7 cellular contexts compared by ENCODE assay signal in the genomic region with DNA sequence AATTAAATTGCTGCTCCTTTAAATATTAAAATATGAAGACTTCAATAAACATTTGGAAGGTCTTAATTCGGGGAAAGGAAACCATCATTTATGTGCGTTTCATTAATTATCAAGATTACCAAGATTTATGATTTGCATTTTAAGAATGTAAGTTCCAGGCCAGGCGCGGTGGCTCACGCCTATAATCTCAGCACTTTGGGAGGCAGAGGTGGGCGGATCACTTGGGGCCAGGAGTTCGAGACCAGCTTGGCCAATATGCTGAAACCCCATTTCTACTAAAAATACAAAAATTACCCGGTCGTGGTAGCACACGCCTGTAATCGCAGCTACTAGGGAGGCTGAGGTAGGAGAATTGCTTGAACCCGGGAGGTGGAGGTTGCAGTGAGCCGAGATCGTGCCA. TPM values are rescaled to one million over a fixed set of nuclear protein-coding genes. Genes with fewer than 3 reads are reported as not detected.
DNase-seq lines count a peak whose midpoint lies in the region; ATAC-seq and TF ChIP-seq lines count a peak whose summit lies in the region.
"Not testable (repeated sequence)": the region's sequence is repeated elsewhere in the genome, so short reads cannot be mapped to it uniquely, and the experiment has no call there.

No MANE protein-coding gene starts in this region.

- TF ChIP-seq CTCF in Caco-2 (IDR thresholded peaks at IDR 0.05; ENCODE audit: insufficient read depth in 1 of 2, low read depth in 1 of 2, low read length in 1 of 2, severe bottlenecking in 1 of 2, unreplicated experiment in 1 of 2); brain microvascular endothelial cell (IDR thresholded peaks at IDR 0.05; ENCODE audit: low read depth, low read length, missing control alignments); foreskin keratinocyte (conservative IDR thresholded peaks at IDR 0.05); progenitor cell of endocrine pancreas (IDR thresholded peaks at IDR 0.05; ENCODE audit: unreplicated experiment): not testable (repeated sequence)

- BruUV-seq in Caco-2 (replicated peaks; lab: Mats Ljungman, UMichigan) = not testable (repeated sequence)

- peak overlapping the region; percentile 94 for H3K4me3 Mint-ChIP-seq in Caco-2 (ENCODE audit: unreplicated experiment)
- not testable (repeated sequence) for H3K4me3 Mint-ChIP-seq in activated CD4-positive, alpha-beta T cell treated with anti-CD3 and anti-CD28 coated beads for 36 hours
- peak overlapping the region; percentile 14 for H3K4me3 Mint-ChIP-seq in progenitor cell of endocrine pancreas (ENCODE audit: low read depth)

- H3K27ac ChIP-seq in brain microvascular endothelial cell = peak overlapping the region; percentile 98
- H3K27ac ChIP-seq in foreskin keratinocyte = peak overlapping the region; percentile 27
- peak overlapping the region; percentile 99 for H3K27ac ChIP-seq in mesodermal cell (ENCODE audit: low read depth, low read length, severe bottlenecking)

- POLR2A ChIA-PET in Caco-2 (lab: Charles Lee) = interaction anchor here (0.6 to 1.9 kb wide), 8 partner anchors 8 to 41 kb away, joined by 3 to 25 read pairs (median 8); no protein-coding TSS in a partner anchor
- POLR2A ChIA-PET in activated CD4-positive, alpha-beta T cell treated with anti-CD3 and anti-CD28 coated beads for 36 hours (lab: Charles Lee) = interaction anchor here (0.8 to 1.3 kb wide), 2 partner anchors 21 to 136 kb away, joined by 3 to 4 read pairs; no protein-coding TSS in a partner anchor

- DNase-seq in Caco-2; activated CD4-positive, alpha-beta T cell treated with anti-CD3 and anti-CD28 coated beads for 36 hours; brain microvascular endothelial cell; foreskin keratinocyte; progenitor cell of endocrine pancreas (ENCODE audit: low spot score, unreplicated experiment): not testable (repeated sequence)
- peak; percentile 12 for DNase-seq in NCI-H69 (lab: John Stamatoyannopoulos, UW)

- not testable (repeated sequence) for H3K27me3 ChIP-seq in Caco-2 (replicated peaks; ENCODE audit: control insufficient read depth, insufficient read depth, low read length); brain microvascular endothelial cell (replicated peaks); foreskin keratinocyte

- CTCF ChIA-PET in Caco-2 (lab: Charles Lee) = interaction anchor here (1.2 to 1.5 kb wide), 2 partner anchors 29 to 41 kb away, joined by 5 to 8 read pairs; no protein-coding TSS in a partner anchor
- CTCF ChIA-PET in activated CD4-positive, alpha-beta T cell treated with anti-CD3 and anti-CD28 coated beads for 36 hours (lab: Charles Lee) = interaction anchor here (0.5 to 2.2 kb wide), 12 partner anchors 8 to 606 kb away, joined by 3 to 11 read pairs (median 5); no protein-coding TSS in a partner anchor

- H3K27ac Mint-ChIP-seq in Caco-2 (ENCODE audit: unreplicated experiment) (peak overlapping the region; percentile 97), progenitor cell of endocrine pancreas (peak overlapping the region; percentile 56)
- peak overlapping the region; percentile 19 for H3K27ac Mint-ChIP-seq in activated CD4-positive, alpha-beta T cell treated with anti-CD3 and anti-CD28 coated beads for 36 hours

- WGBS in mesodermal cell (ENCODE audit: insufficient coverage in 2 of 2), 2 experiments = 90 to 97% methylated on average over 4 to 5 of the region's 14 CpGs

- not testable (repeated sequence) for H3K9me3 ChIP-seq in Caco-2; mesodermal cell (ENCODE audit: control insufficient read depth, low read length)

- H3K4me1 ChIP-seq in Caco-2 (peaks cover 37% of the 10 kb centered on the region), foreskin keratinocyte (peaks cover 39% of the 10 kb centered on the region), mesodermal cell (ENCODE audit: control insufficient read depth, insufficient read depth, low read length, poor library complexity, severe bottlenecking) (peaks cover 21% of the 10 kb centered on the region)

- intact Hi-C loops in Caco-2 (cut with micrococcal nuclease; ENCODE audit: unreplicated experiment) = loop anchor here (1.0 kb wide), 5 partner anchors 8 to 177 kb away; partner anchors contain the start of gene ITGB1
- intact Hi-C loops in activated CD4-positive, alpha-beta T cell treated with anti-CD3 and anti-CD28 coated beads for 36 hours (cut with DNase I, micrococcal nuclease) = loop anchor here (1.0 to 2.0 kb wide), 4 partner anchors 20 to 29 kb away; partner anchors contain the start of gene ITGB1 (in 1 of the 2)

- in situ Hi-C loops in brain microvascular endothelial cell (cut with HindIII; ENCODE audit: low pct_ligation_motif_present, low sequenced_read_pairs) = not testable (repeated sequence)

- peaks cover 27% of the 10 kb centered on the region for H3K4me1 Mint-ChIP-seq in Caco-2 (ENCODE audit: low read depth, unreplicated experiment)
- peaks cover 29% of the 10 kb centered on the region for H3K4me1 Mint-ChIP-seq in activated CD4-positive, alpha-beta T cell treated with anti-CD3 and anti-CD28 coated beads for 36 hours
- H3K4me1 Mint-ChIP-seq in progenitor cell of endocrine pancreas (ENCODE audit: low read depth) = peaks cover 41% of the 10 kb centered on the region

- peak overlapping the region; percentile 41 for H3K4me3 ChIP-seq in Caco-2 (ENCODE audit: low read depth, low read length)
- not testable (repeated sequence) for H3K4me3 ChIP-seq in brain microvascular endothelial cell (ENCODE audit: low read depth, low read length); mesodermal cell (ENCODE audit: extremely low read depth, insufficient read depth, low read length, poor library complexity, severe bottlenecking)

- not testable (repeated sequence) for H3K36me3 ChIP-seq in Caco-2 (ENCODE audit: control insufficient read depth, insufficient read depth, low read length); brain microvascular endothelial cell (replicated peaks); mesodermal cell (ENCODE audit: control insufficient read depth, insufficient read depth, low read length)

- not testable (repeated sequence) for H3K9me3 Mint-ChIP-seq in Caco-2 (ENCODE audit: unreplicated experiment); activated CD4-positive, alpha-beta T cell treated with anti-CD3 and anti-CD28 coated beads for 36 hours (ENCODE audit: low read depth); progenitor cell of endocrine pancreas (ENCODE audit: low read depth)

- not testable (repeated sequence) for H3K27me3 Mint-ChIP-seq in Caco-2 (ENCODE audit: insufficient read depth, unreplicated experiment); activated CD4-positive, alpha-beta T cell treated with anti-CD3 and anti-CD28 coated beads for 36 hours; progenitor cell of endocrine pancreas

- ATAC-seq in activated CD4-positive, alpha-beta T cell treated with anti-CD3 and anti-CD28 coated beads for 36 hours; foreskin keratinocyte: not testable (repeated sequence)

- peaks cover 13% of the 10 kb centered on the region for H3K36me3 Mint-ChIP-seq in Caco-2 (ENCODE audit: insufficient read depth, unreplicated experiment)
- H3K36me3 Mint-ChIP-seq in activated CD4-positive, alpha-beta T cell treated with anti-CD3 and anti-CD28 coated beads for 36 hours (ENCODE audit: low read depth); progenitor cell of endocrine pancreas (ENCODE audit: insufficient read depth): not testable (repeated sequence)

RNA-seq across cellular contexts. Expression of gene ITGB1, which starts 21.7 kb away (rescaled TPM):
- total RNA-seq in Caco-2 (2022) = 404 and 474 TPM in 2 replicates
- 10 to 100 TPM; 57.6 to 68.9 TPM for total RNA-seq in activated CD4-positive, alpha-beta T cell treated with anti-CD3 and anti-CD28 coated beads for 36 hours
- total RNA-seq in foreskin keratinocyte = 897 and 1,100 TPM in 2 replicates
- polyA plus RNA-seq in foreskin keratinocyte = 321 and 351 TPM in 2 replicates
- polyA plus RNA-seq in mesodermal cell (2013, experiment 1 of 2) = 2,053 TPM
- polyA plus RNA-seq in mesodermal cell (2013, experiment 2 of 2) = 2,142 TPM
- 382 and 384 TPM in 2 replicates for total RNA-seq in progenitor cell of endocrine pancreas

Comparison
In these comparisons a context has a peak if more than half of its experiments do, and no peak if none do; other contexts are left out.
1. H3K27ac Mint-ChIP-seq: peak in every context shown above with its lines; median percentile 97 in Caco-2; 56 in progenitor cell of endocrine pancreas; 19 in activated CD4-positive, alpha-beta T cell treated with anti-CD3 and anti-CD28 coated beads for 36 hours.
2. H3K27ac ChIP-seq: peak in every context shown above with its lines; median percentile 99 in mesodermal cell; 98 in brain microvascular endothelial cell; 27 in foreskin keratinocyte.